1 cellular context compared by ENCODE assay signal in the genomic region with DNA sequence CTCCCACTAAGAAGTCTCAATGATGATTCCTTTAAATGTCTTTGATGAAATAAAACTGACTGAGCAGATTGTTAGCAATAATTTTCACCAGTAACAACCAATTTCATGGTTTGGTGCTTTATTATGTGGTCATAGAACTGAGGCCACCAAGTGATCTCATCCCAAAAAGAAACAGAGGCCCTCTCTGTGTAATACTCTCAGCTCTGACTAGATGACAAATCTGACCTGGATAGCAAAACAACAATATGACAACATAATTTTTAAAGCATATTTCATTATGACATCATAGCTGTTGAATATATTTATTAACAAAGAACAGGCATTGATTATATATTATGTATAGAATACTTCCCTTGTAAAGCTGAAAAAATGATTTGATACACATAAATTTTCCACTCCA.
TF ChIP-seq lines count a peak whose summit lies in the region.

No MANE protein-coding gene starts in this region.

TF ChIP-seq in HEK293, 187 proteins besides CTCF, POLR2A, EP300 and RAD21 (continued from another document):
- TF ChIP-seq, protein P1, sequence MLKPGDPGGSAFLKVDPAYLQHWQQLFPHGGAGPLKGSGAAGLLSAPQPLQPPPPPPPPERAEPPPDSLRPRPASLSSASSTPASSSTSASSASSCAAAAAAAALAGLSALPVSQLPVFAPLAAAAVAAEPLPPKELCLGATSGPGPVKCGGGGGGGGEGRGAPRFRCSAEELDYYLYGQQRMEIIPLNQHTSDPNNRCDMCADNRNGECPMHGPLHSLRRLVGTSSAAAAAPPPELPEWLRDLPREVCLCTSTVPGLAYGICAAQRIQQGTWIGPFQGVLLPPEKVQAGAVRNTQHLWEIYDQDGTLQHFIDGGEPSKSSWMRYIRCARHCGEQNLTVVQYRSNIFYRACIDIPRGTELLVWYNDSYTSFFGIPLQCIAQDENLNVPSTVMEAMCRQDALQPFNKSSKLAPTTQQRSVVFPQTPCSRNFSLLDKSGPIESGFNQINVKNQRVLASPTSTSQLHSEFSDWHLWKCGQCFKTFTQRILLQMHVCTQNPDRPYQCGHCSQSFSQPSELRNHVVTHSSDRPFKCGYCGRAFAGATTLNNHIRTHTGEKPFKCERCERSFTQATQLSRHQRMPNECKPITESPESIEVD (tag by site-specific recombination; IDR thresholded peaks at IDR 0.05): peak; percentile 41
- TF ChIP-seq, protein P2, sequence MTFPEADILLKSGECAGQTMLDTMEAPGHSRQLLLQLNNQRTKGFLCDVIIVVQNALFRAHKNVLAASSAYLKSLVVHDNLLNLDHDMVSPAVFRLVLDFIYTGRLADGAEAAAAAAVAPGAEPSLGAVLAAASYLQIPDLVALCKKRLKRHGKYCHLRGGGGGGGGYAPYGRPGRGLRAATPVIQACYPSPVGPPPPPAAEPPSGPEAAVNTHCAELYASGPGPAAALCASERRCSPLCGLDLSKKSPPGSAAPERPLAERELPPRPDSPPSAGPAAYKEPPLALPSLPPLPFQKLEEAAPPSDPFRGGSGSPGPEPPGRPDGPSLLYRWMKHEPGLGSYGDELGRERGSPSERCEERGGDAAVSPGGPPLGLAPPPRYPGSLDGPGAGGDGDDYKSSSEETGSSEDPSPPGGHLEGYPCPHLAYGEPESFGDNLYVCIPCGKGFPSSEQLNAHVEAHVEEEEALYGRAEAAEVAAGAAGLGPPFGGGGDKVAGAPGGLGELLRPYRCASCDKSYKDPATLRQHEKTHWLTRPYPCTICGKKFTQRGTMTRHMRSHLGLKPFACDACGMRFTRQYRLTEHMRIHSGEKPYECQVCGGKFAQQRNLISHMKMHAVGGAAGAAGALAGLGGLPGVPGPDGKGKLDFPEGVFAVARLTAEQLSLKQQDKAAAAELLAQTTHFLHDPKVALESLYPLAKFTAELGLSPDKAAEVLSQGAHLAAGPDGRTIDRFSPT (tag by site-specific recombination; IDR thresholded peaks at IDR 0.05): no peak
- TF ChIP-seq ZNF664 (tag by site-specific recombination; IDR thresholded peaks at IDR 0.05) (no peak), ZNF530 (tag by site-specific recombination; IDR thresholded peaks at IDR 0.05; ENCODE audit: low read depth) (no peak), ZNF350 (tag by site-specific recombination; IDR thresholded peaks at IDR 0.05) (no peak)
- TF ChIP-seq, protein P3, sequence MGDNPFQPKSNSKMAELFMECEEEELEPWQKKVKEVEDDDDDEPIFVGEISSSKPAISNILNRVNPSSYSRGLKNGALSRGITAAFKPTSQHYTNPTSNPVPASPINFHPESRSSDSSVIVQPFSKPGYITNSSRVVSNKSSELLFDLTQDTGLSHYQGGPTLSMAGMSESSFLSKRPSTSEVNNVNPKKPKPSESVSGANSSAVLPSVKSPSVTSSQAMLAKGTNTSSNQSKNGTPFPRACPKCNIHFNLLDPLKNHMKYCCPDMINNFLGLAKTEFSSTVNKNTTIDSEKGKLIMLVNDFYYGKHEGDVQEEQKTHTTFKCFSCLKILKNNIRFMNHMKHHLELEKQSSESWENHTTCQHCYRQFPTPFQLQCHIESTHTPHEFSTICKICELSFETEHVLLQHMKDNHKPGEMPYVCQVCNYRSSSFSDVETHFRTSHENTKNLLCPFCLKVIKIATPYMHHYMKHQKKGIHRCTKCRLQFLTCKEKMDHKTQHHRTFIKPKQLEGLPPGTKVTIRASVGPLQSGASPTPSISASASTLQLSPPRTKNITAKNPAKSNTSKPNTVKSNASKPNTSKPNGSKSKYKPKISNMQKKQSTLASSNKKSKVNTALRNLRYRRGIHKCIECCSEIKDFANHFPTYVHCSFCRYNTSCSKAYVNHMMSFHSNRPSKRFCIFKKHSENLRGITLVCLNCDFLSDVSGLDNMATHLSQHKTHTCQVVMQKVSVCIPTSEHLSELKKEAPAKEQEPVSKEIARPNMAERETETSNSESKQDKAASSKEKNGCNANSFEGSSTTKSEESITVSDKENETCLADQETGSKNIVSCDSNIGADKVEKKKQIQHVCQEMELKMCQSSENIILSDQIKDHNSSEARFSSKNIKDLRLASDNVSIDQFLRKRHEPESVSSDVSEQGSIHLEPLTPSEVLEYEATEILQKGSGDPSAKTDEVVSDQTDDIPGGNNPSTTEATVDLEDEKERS (tag by site-specific recombination; IDR thresholded peaks at IDR 0.05): no peak
- TF ChIP-seq, protein P4, sequence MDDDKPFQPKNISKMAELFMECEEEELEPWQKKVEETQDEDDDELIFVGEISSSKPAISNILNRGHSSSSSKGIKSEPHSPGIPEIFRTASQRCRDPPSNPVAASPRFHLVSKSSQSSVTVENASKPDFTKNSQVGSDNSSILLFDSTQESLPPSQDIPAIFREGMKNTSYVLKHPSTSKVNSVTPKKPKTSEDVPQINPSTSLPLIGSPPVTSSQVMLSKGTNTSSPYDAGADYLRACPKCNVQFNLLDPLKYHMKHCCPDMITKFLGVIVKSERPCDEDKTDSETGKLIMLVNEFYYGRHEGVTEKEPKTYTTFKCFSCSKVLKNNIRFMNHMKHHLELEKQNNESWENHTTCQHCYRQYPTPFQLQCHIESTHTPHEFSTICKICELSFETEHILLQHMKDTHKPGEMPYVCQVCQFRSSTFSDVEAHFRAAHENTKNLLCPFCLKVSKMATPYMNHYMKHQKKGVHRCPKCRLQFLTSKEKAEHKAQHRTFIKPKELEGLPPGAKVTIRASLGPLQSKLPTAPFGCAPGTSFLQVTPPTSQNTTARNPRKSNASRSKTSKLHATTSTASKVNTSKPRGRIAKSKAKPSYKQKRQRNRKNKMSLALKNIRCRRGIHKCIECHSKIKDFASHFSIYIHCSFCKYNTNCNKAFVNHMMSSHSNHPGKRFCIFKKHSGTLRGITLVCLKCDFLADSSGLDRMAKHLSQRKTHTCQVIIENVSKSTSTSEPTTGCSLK (tag by site-specific recombination; IDR thresholded peaks at IDR 0.05): no peak
- TF ChIP-seq, protein P5, sequence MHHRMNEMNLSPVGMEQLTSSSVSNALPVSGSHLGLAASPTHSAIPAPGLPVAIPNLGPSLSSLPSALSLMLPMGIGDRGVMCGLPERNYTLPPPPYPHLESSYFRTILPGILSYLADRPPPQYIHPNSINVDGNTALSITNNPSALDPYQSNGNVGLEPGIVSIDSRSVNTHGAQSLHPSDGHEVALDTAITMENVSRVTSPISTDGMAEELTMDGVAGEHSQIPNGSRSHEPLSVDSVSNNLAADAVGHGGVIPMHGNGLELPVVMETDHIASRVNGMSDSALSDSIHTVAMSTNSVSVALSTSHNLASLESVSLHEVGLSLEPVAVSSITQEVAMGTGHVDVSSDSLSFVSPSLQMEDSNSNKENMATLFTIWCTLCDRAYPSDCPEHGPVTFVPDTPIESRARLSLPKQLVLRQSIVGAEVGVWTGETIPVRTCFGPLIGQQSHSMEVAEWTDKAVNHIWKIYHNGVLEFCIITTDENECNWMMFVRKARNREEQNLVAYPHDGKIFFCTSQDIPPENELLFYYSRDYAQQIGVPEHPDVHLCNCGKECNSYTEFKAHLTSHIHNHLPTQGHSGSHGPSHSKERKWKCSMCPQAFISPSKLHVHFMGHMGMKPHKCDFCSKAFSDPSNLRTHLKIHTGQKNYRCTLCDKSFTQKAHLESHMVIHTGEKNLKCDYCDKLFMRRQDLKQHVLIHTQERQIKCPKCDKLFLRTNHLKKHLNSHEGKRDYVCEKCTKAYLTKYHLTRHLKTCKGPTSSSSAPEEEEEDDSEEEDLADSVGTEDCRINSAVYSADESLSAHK (tag by site-specific recombination; IDR thresholded peaks at IDR 0.05): no peak
